Comparison of ENCODE assay signal across 12 cellular contexts in the genomic region with DNA sequence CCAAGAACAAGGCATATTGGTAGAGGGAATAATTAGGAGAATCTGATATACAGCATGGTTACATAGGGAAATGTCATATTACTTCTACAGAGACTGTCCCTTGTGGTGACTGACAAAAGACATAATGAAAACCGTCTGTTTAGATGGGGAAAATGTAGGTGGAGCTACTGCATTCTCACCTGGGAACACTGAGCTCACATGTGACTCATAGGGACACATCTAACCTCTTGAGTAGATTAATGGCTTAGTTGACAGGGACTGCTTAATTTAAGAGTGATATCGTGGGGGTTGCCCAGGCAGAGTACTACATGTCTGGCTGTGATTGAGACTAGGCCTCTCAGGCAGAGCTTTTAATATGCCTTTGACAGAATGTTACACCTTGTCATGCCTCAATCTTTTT.
"Had no signal": no experiment of that assay in that cellular context is flagged by ENCODE, and none has a peak within 500 bp of the region (broad histone marks: within the 10 kb centered on the region; RNA-seq: fewer than 3 reads in every experiment).

No MANE protein-coding gene starts in this region.

- H3K9ac ChIP-seq: neural progenitor cell had no signal

- DNase-seq: activated effector memory CD4-positive, alpha-beta T cell treated with Interleukin-2 at 50 U/mL for 16 hours; activated naive CD8-positive, alpha-beta T cell treated with anti-CD3 and anti-CD28 coated beads, Interleukin-2, amount 10 ng/mL, durations not matched to agents 7 days and 5 days; activated T-cell treated with anti-CD3 and anti-CD28 coated beads, Interleukin-2, amount 50 U/mL, for 1 hour; anterior cingulate cortex; left ventricle myocardium superior; pancreas; stimulated activated CD4-positive, alpha-beta T cell treated with anti-CD3 and anti-CD28 coated beads, Interleukin-12 subunit alpha, Interleukin-12 subunit beta, amount 100 ng/mL, for 4 hours; stimulated activated CD4-positive, alpha-beta T cell treated with anti-CD3 and anti-CD28 coated beads, Interleukin-2, amount 100 ng/mL, for 48 hours; upper lobe of right lung had no signal

- H3K27ac ChIP-seq: breast epithelium, neural progenitor cell, pancreas, upper lobe of right lung had no signal

- H3K4me2 ChIP-seq: neural progenitor cell had no signal

- H3K36me3 ChIP-seq: breast epithelium, neural progenitor cell, pancreas, upper lobe of right lung had no signal

- H3K9me3 ChIP-seq: breast epithelium, pancreas, upper lobe of right lung had no signal

- H3K27me3 ChIP-seq: breast epithelium, neural progenitor cell, pancreas, upper lobe of right lung had no signal

- H3K4me1 ChIP-seq: breast epithelium, neural progenitor cell, pancreas, upper lobe of right lung had no signal

- H3K4me3 ChIP-seq: breast epithelium, neural progenitor cell, pancreas, upper lobe of right lung had no signal

- ATAC-seq: activated CD4-positive, CD25-positive, alpha-beta regulatory T cell treated with anti-CD3 and anti-CD28 coated beads, Interleukin-2, amount 50 U/mL, for 24 hours; left ventricle myocardium superior; pancreas; upper lobe of right lung had no signal
